In genomic region chr18:47932603-47933002, GRCh38 we compare ENCODE assay signal across 11 cellular contexts. TPM values are rescaled to one million over a fixed set of nuclear protein-coding genes. Genes with fewer than 3 reads are reported as not detected.
A peak's percentile ranks its signal among the peaks of the same experiment; 100 is the strongest.
DNase-seq lines count a peak whose midpoint lies in the region; ATAC-seq and TF ChIP-seq lines count a peak whose summit lies in the region.
"Had no signal": no experiment of that assay in that cellular context is flagged by ENCODE, and none has a peak within 500 bp of the region (broad histone marks: within the 10 kb centered on the region; RNA-seq: fewer than 3 reads in every experiment).

No MANE protein-coding gene starts in this region.

- H3K27ac ChIP-seq in coronary artery = no peak overlapping the region

- H3K27ac Mint-ChIP-seq in T-helper 17 cell = peak overlapping the region; percentile 93

- no peak overlapping the region for H3K4me3 ChIP-seq in coronary artery
- H3K4me3 ChIP-seq: adrenal gland had no signal

- DNase-seq in DMS 273 (lab: John Stamatoyannopoulos, UW; ENCODE audit: unreplicated experiment) (peak; percentile 35), DMS 273 treated with DMSO at 0.1 percent for 48 hours (lab: John Stamatoyannopoulos, UW) (no peak), KBM-7 (peak; percentile 76), T-helper 17 cell (no peak), mucosa of gallbladder (ENCODE audit: low spot score) (peak; percentile 12), coronary artery (ENCODE audit: low spot score) (no peak), NCI-H187 (lab: John Stamatoyannopoulos, UW) (no peak)
- DNase-seq: 8988T had no signal

- H3K4me1 Mint-ChIP-seq in T-helper 17 cell = peaks cover 38% of the 10 kb centered on the region

- H3K4me3 Mint-ChIP-seq in T-helper 17 cell = no peak overlapping the region

- ATAC-seq in T-helper 17 cell (no peak), HG03108 (IDR thresholded peaks at IDR 0.05; ENCODE audit: unreplicated experiment) (no peak)

- H3K9me3 ChIP-seq in T-helper 17 cell (ENCODE audit: control insufficient read depth, low read length, poor library complexity, severe bottlenecking) = no peaks in the 10 kb centered on the region
- H3K9me3 ChIP-seq: adrenal gland had no signal

- TF ChIP-seq CTCF in coronary artery (IDR thresholded peaks at IDR 0.05) = no peak

- in situ Hi-C loops in KBM-7 (cut with MboI; ENCODE audit: low pct_unique_long_range_greater_than_20kb, low sequenced_read_pairs) = no loop called here

- no peaks in the 10 kb centered on the region for H3K27me3 Mint-ChIP-seq in T-helper 17 cell

- peaks cover 2% of the 10 kb centered on the region for H3K36me3 Mint-ChIP-seq in T-helper 17 cell (ENCODE audit: low read depth)
- H3K36me3 Mint-ChIP-seq: mesothelial cell of epicardium had no signal

RNA-seq across cellular contexts. Expression of gene SMAD2, which starts 2.1 kb away (rescaled TPM):
- total RNA-seq in T-helper 17 cell (100 to 1,000 TPM; 108 to 114 TPM), mucosa of gallbladder (111 TPM)

Comparison
In these comparisons a context has a peak if more than half of its experiments do, and no peak if none do; other contexts are left out.
1. DNase-seq: peak in DMS 273 (single experiment), KBM-7 (single experiment) and mucosa of gallbladder (single experiment); none in DMS 273 treated with DMSO at 0.1 percent for 48 hours (single experiment), T-helper 17 cell (0 of 3), coronary artery (single experiment) and NCI-H187 (0 of 2).